Comparison of ENCODE assay signal across 22 cellular contexts in genomic region chr14:24935796-24936195, GRCh38.
"Had no signal": no experiment of that assay in that cellular context is flagged by ENCODE, and none has a peak within 500 bp of the region (broad histone marks: within the 10 kb centered on the region; RNA-seq: fewer than 3 reads in every experiment).

No MANE protein-coding gene starts in this region.

- H3K27ac ChIP-seq: breast epithelium, gastrocnemius medialis, stomach, uterus had no signal

- H3K27me3 ChIP-seq: breast epithelium, gastrocnemius medialis, stomach, uterus had no signal

- ATAC-seq: gastrocnemius medialis; sciatic nerve; stimulated activated memory B cell treated with anti-CD40 and anti-IgM and Interleukin-4, amounts not matched to agents 10 μg/mL and 1 μg/mL and 100 μg/mL, for 72 hours had no signal

- H3K9me3 ChIP-seq: breast epithelium, gastrocnemius medialis, stomach, uterus had no signal

- DNase-seq: activated CD4-positive, alpha-beta memory T cell treated with anti-CD3 and anti-CD28 coated beads for 36 hours; activated CD4-positive, alpha-beta T cell treated with anti-CD3 and anti-CD28 coated beads for 48 hours; activated naive CD4-positive, alpha-beta T cell treated with Interleukin-2 at 50 U/mL for 16 hours; activated naive CD8-positive, alpha-beta T cell treated with anti-CD3 and anti-CD28 coated beads for 36 hours; activated T-cell treated with anti-CD3 and anti-CD28 coated beads, Interleukin-2, amount 50 U/mL, for 48 hours; amniotic stem cell; cerebellar nuclear complex; cortex of kidney; erythroblast; gastrocnemius medialis; hypothalamus; mesenchymal stem cell; occipital lobe; posterior cingulate gyrus; small intestine; stimulated activated CD4-positive, alpha-beta T cell treated with anti-CD3 and anti-CD28 coated beads, Interleukin-15, amount 100 ng/mL, for 24 hours; stomach; trophoblast cell; uterus had no signal

- H3K36me3 ChIP-seq: breast epithelium, gastrocnemius medialis, stomach, uterus had no signal

- H3K4me3 ChIP-seq: breast epithelium, gastrocnemius medialis, stomach, uterus had no signal

- H3K4me1 ChIP-seq: breast epithelium, gastrocnemius medialis, uterus had no signal
